ENCODE assay signal across 8 cellular contexts in the genomic region with DNA sequence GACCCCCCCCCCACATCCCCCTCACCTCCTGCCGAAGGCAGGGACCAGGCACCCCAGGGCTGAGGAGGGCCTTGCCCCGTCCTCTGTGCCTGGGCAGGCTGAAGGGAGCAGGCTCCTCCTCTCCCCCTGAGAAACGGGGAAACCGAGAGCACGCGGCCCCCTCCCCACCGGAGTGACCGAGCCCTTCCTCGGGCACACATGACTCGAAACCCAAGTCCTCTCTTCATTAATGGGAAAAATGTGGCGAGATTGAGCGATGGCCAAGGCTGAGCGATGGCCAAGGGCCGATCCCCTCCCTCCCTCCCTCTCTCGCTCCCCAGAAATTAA. TPM values are rescaled to one million over a fixed set of nuclear protein-coding genes. Genes with fewer than 3 reads are reported as not detected.
DNase-seq lines count a peak whose midpoint lies in the region; ATAC-seq and TF ChIP-seq lines count a peak whose summit lies in the region.

No MANE protein-coding gene starts in this region.

- peak overlapping the region; percentile 94 for H2AFZ ChIP-seq in IMR-90 (replicated peaks; ENCODE audit: low read length, poor library complexity)

- H3K14ac ChIP-seq in IMR-90 (replicated peaks; ENCODE audit: low read depth, low read length): peak overlapping the region; percentile 90

- TF ChIP-seq POLR2A in IMR-90 (IDR thresholded peaks at IDR 0.05; ENCODE audit: low read depth, low read length): no peak

- H3K4me1 Mint-ChIP-seq in MCF 10A (ENCODE audit: insufficient read depth, unreplicated experiment): peaks cover 37% of the 10 kb centered on the region

- TF ChIP-seq CTCF in IMR-90 (conservative IDR thresholded peaks at IDR 0.05; ENCODE audit: low read depth, low read length) (no peak), MCF 10A (IDR thresholded peaks at IDR 0.05; ENCODE audit: unreplicated experiment) (no peak)

- DNase-seq in IMR-90 (no peak), MCF 10A (ENCODE audit: unreplicated experiment) (no peak), dermis blood vessel endothelial cell (no peak), GM19240 (ENCODE audit: insufficient read length, low spot score) (no peak), NCI-H1436 (lab: John Stamatoyannopoulos, UW) (no peak)

- intact Hi-C loops in IMR-90 (cut with micrococcal nuclease): loop anchor here (2.0 kb wide), 2 partner anchors 68 to 120 kb away; no protein-coding TSS in a partner anchor
- intact Hi-C loops in MCF 10A (cut with micrococcal nuclease): no loop called here

- H3K56ac ChIP-seq in IMR-90 (ENCODE audit: extremely low read depth, insufficient read depth, low read length): peak overlapping the region; percentile 85; the same call in 1 of the 2 replicates

- no TSS peak for BruUV-seq in IMR-90 (replicated peaks; lab: Mats Ljungman, UMichigan)
- no TSS peak for BruUV-seq in MCF 10A (replicated peaks; lab: Mats Ljungman, UMichigan)

- H3K9me3 Mint-ChIP-seq in MCF 10A (ENCODE audit: unreplicated experiment): no peaks in the 10 kb centered on the region

- in situ Hi-C loops in IMR-90 (cut with MboI; ENCODE audit: low sequenced_read_pairs): no loop called here

- H2AK5ac ChIP-seq in IMR-90 (ENCODE audit: low read depth, low read length): peak overlapping the region; percentile 73

- CTCF ChIA-PET in IMR-90 (lab: Yijun Ruan, JAX) (no interaction called here), MCF 10A (lab: Yijun Ruan, JAX) (no interaction called here)

- peak overlapping the region; percentile 79 for H3K4me2 ChIP-seq in IMR-90 (ENCODE audit: low read depth, low read length)

- POLR2A ChIA-PET in IMR-90 (lab: Charles Lee; ENCODE audit: unreplicated experiment): no interaction called here
- POLR2A ChIA-PET in MCF 10A (lab: Yijun Ruan, JAX): interaction anchor here (0.6 to 5.8 kb wide), 6 partner anchors 69 to 1255 kb away, joined by 3 to 74 read pairs (median 4); no protein-coding TSS in a partner anchor

- H2BK5ac ChIP-seq in IMR-90 (ENCODE audit: low read depth, low read length, poor library complexity, severe bottlenecking): peak overlapping the region; percentile 79

- peak overlapping the region; percentile 93 for H3K27ac ChIP-seq in IMR-90 (ENCODE audit: insufficient read depth, low read length)
- H3K27ac ChIP-seq in layer of hippocampus (ENCODE audit: low read depth, low read length): peak overlapping the region; percentile 53
- H3K27ac ChIP-seq in stomach smooth muscle (ENCODE audit: low read length): peak overlapping the region; percentile 66

- peak overlapping the region; percentile 88 for H4K91ac ChIP-seq in IMR-90 (ENCODE audit: insufficient read depth, low read depth, low read length)

- H3K79me1 ChIP-seq in IMR-90 (ENCODE audit: low read depth in 1 of 2, low read length in 2 of 2): peaks cover 4 to 46% of the 10 kb centered on the region in 2 experiments; a peak in 2 of 4 replicates

- H2BK15ac ChIP-seq in IMR-90 (ENCODE audit: low read depth, low read length): peak overlapping the region; percentile 22; the same call in 1 of the 3 replicates

- H4K5ac ChIP-seq in IMR-90 (ENCODE audit: low read depth, low read length): peak overlapping the region; percentile 80

- H3K4ac ChIP-seq in IMR-90 (ENCODE audit: low read depth, low read length): peak overlapping the region; percentile 97

- H3K9me3 ChIP-seq in IMR-90 (ENCODE audit: control insufficient read depth, insufficient read depth, low read length) (no peaks in the 10 kb centered on the region), stomach smooth muscle (ENCODE audit: control insufficient read depth in 2 of 2, low read length in 2 of 2) (no peaks in the 10 kb centered on the region)

- peaks cover 22% of the 10 kb centered on the region for H3K9me1 ChIP-seq in IMR-90 (ENCODE audit: insufficient read depth, low read length)

- peak overlapping the region; percentile 70 for H3K23ac ChIP-seq in IMR-90 (ENCODE audit: low read depth, low read length)

- peak overlapping the region; percentile 96 for H2AK9ac ChIP-seq in IMR-90 (replicated peaks; ENCODE audit: low read depth, low read length, poor library complexity)

- H3K27me3 ChIP-seq in IMR-90 (ENCODE audit: control insufficient read depth, insufficient read depth, low read length) (no peaks in the 10 kb centered on the region), layer of hippocampus (ENCODE audit: control insufficient read depth, insufficient read depth, low read length) (no peaks in the 10 kb centered on the region), stomach smooth muscle (ENCODE audit: control insufficient read depth in 1 of 2, insufficient read depth in 2 of 2, low read length in 2 of 2) (no peaks in the 10 kb centered on the region)

- H3K27ac Mint-ChIP-seq in MCF 10A (ENCODE audit: low read depth, unreplicated experiment): no peak overlapping the region

- peak overlapping the region; percentile 72 to 95 for H4K8ac ChIP-seq in IMR-90 (ENCODE audit: low read depth in 2 of 2, low read length in 2 of 2)

- no peaks in the 10 kb centered on the region for H3K27me3 Mint-ChIP-seq in MCF 10A (ENCODE audit: insufficient read depth, unreplicated experiment)

- H3K9ac ChIP-seq in IMR-90 (ENCODE audit: low read depth, low read length): peak overlapping the region; percentile 70
- peak overlapping the region in 1 of 2 donors; percentile 40 for H3K9ac ChIP-seq in stomach smooth muscle (ENCODE audit: low read length in 2 of 2)

- 0% methylated on average over 1 of the region's 15 CpGs; no CpG with 5 or more reads in 1 of the 2 experiments for WGBS in IMR-90 (ENCODE audit: extremely low coverage in 2 of 2, insufficient read length in 1 of 2), 2 experiments

- H2BK120ac ChIP-seq in IMR-90 (ENCODE audit: low read depth, low read length): peak overlapping the region; percentile 93

- peak; percentile 4 for ATAC-seq in IMR-90 (ENCODE audit: low read depth)
- no peak for ATAC-seq in HG03520 (IDR thresholded peaks at IDR 0.05; ENCODE audit: unreplicated experiment)

- H3K4me3 ChIP-seq in IMR-90 (ENCODE audit: insufficient read depth, low read depth, low read length): peak overlapping the region; percentile 48
- peak overlapping the region; percentile 47 to 75 for H3K4me3 ChIP-seq in stomach smooth muscle (ENCODE audit: low read length in 2 of 2)

- peaks cover 4% of the 10 kb centered on the region; the same call in 1 of the 2 replicates for H4K20me1 ChIP-seq in IMR-90 (ENCODE audit: insufficient read depth, low read length)

- peaks cover 48% of the 10 kb centered on the region for H3K4me1 ChIP-seq in IMR-90 (ENCODE audit: control insufficient read depth, insufficient read depth, low read length)
- peaks cover 68% of the 10 kb centered on the region for H3K4me1 ChIP-seq in stomach smooth muscle (ENCODE audit: control insufficient read depth, insufficient read depth, low read length)

- peaks cover 13% of the 10 kb centered on the region; the same call in 1 of the 2 replicates for H3K36me3 ChIP-seq in IMR-90 (ENCODE audit: control insufficient read depth, insufficient read depth, low read length)
- peaks cover 5 to 12% of the 10 kb centered on the region in 2 donors for H3K36me3 ChIP-seq in stomach smooth muscle (ENCODE audit: control insufficient read depth in 2 of 2, insufficient read depth in 2 of 2, low read length in 2 of 2)

- H3K18ac ChIP-seq in IMR-90 (ENCODE audit: low read depth, low read length): peak overlapping the region; percentile 59

- no peaks in the 10 kb centered on the region for H3K36me3 Mint-ChIP-seq in MCF 10A (ENCODE audit: insufficient read depth, unreplicated experiment)

- dilution Hi-C loops in IMR-90 (cut with HindIII; ENCODE audit: low sequenced_read_pairs, unreplicated experiment): no loop called here

- no peak for TF ChIP-seq RAD21 in IMR-90 (IDR thresholded peaks at IDR 0.05; ENCODE audit: low read length)

- H2BK20ac ChIP-seq in IMR-90 (ENCODE audit: low read depth, low read length): peak overlapping the region; percentile 92

- peak overlapping the region; percentile 73 for H3K4me3 Mint-ChIP-seq in MCF 10A (ENCODE audit: unreplicated experiment)

TF ChIP-seq in IMR-90, 13 proteins besides CTCF, POLR2A, EP300 and RAD21 (continues in another document):
- no peak for TF ChIP-seq CHD1 (IDR thresholded peaks at IDR 0.05; ENCODE audit: low read depth, low read length)
- TF ChIP-seq CEBPB (IDR thresholded peaks at IDR 0.05; ENCODE audit: low read depth, low read length): no peak
- TF ChIP-seq BHLHE40 (IDR thresholded peaks at IDR 0.05; ENCODE audit: low read depth, low read length): no peak
- TF ChIP-seq RFX5 (IDR thresholded peaks at IDR 0.05; ENCODE audit: low read depth, low read length): no peak
- no peak for TF ChIP-seq FOS (IDR thresholded peaks at IDR 0.05; ENCODE audit: low read depth, low read length)
- TF ChIP-seq RCOR1 (IDR thresholded peaks at IDR 0.05; ENCODE audit: insufficient replicate concordance, low read length): no peak
- TF ChIP-seq MAZ (IDR thresholded peaks at IDR 0.05; ENCODE audit: borderline replicate concordance, low read depth, low read length): no peak
- TF ChIP-seq SMC3 (IDR thresholded peaks at IDR 0.05; ENCODE audit: low read depth, low read length): no peak
- TF ChIP-seq, protein P1, sequence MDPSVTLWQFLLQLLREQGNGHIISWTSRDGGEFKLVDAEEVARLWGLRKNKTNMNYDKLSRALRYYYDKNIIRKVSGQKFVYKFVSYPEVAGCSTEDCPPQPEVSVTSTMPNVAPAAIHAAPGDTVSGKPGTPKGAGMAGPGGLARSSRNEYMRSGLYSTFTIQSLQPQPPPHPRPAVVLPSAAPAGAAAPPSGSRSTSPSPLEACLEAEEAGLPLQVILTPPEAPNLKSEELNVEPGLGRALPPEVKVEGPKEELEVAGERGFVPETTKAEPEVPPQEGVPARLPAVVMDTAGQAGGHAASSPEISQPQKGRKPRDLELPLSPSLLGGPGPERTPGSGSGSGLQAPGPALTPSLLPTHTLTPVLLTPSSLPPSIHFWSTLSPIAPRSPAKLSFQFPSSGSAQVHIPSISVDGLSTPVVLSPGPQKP (IDR thresholded peaks at IDR 0.05; ENCODE audit: borderline replicate concordance, low read depth, low read length): no peak
- TF ChIP-seq NFE2L2 (IDR thresholded peaks at IDR 0.05; ENCODE audit: low read depth, low read length): no peak
- no peak for TF ChIP-seq MAFK (IDR thresholded peaks at IDR 0.05; ENCODE audit: low read depth, low read length)
- no peak for TF ChIP-seq MXI1 (IDR thresholded peaks at IDR 0.05; ENCODE audit: borderline replicate concordance, low read depth, low read length)

RNA-seq across cellular contexts. Expression of gene EPHB3, which starts 7.0 kb away (rescaled TPM):
- 0.72 and 0.83 TPM in 2 replicates for total RNA-seq in IMR-90 (2012; rRNA removed)
- polyA plus RNA-seq in IMR-90 (2012; rRNA removed): 2.2 and 2.9 TPM in 2 replicates
- 1.6 and 3.6 TPM in 2 replicates for polyA plus RNA-seq in IMR-90 (2012; cell fraction: cytosol; rRNA removed)
- polyA plus RNA-seq in IMR-90 (2012; cell fraction: nucleus; rRNA removed; ENCODE audit: low replicate concordance): 14.5 and 15.0 TPM in 2 replicates
- total RNA-seq in MCF 10A (2022): 4.0 and 5.4 TPM in 2 replicates
- under 0.01 and 0.23 TPM in 2 replicates for total RNA-seq in dermis blood vessel endothelial cell
